ENCODE assay signal across 15 cellular contexts in the genomic region with DNA sequence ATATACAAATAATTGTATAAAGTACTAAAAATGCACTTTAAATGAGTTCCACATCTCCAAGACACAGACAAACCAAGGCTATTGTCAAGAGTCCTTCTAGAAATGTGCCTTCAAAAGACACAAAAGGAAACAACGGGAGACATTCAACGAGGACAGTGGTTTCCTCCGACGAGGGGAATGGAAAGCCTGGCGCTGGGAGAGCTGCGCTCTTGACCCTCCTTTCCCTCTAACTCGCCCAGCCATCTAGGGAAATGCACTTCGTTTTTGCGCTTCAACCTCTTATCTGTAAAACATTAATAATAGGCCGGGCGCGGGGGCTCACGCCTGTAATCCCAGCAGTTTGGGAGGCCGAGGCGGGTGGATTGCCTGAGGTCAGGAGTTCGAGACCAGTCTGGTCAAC. TPM values are rescaled to one million over a fixed set of nuclear protein-coding genes. Genes with fewer than 3 reads are reported as not detected.
"Had no signal": no experiment of that assay in that cellular context is flagged by ENCODE, and none has a peak within 500 bp of the region (broad histone marks: within the 10 kb centered on the region; RNA-seq: fewer than 3 reads in every experiment).

No MANE protein-coding gene starts in this region.

- DNase-seq: activated B cell treated with CpG ODN at 0.5 μM for 24 hours; activated CD4-positive, alpha-beta T cell treated with anti-CD3 and anti-CD28 coated beads, Interleukin-2, amount 10 ng/mL, durations not matched to agents 7 days and 5 days; activated CD8-positive, alpha-beta memory T cell treated with anti-CD3 and anti-CD28 coated beads for 24 hours; activated naive CD4-positive, alpha-beta T cell treated with Interleukin-2 at 50 U/mL for 16 hours; activated naive CD8-positive, alpha-beta T cell treated with anti-CD3 and anti-CD28 coated beads, Interleukin-2, amount 50 U/mL, for 24 hours; esophagus squamous epithelium; foreskin keratinocyte; heart right ventricle; mucosa of descending colon; small intestine; T-helper 17 cell; tibial artery had no signal

- ATAC-seq: activated naive CD8-positive, alpha-beta T cell treated with anti-CD3 and anti-CD28 coated beads, Interleukin-2, amount 50 U/mL, for 24 hours; foreskin keratinocyte; heart right ventricle; mucosa of descending colon; T-helper 17 cell had no signal

- H3K27me3 ChIP-seq: ascending aorta, esophagus squamous epithelium, foreskin keratinocyte, tibial artery had no signal

- H3K27ac Mint-ChIP-seq: activated B cell treated with CpG ODN at 0.5 μM for 24 hours; activated CD4-positive, alpha-beta T cell treated with anti-CD3 and anti-CD28 coated beads, Interleukin-2, amount 10 ng/mL, durations not matched to agents 7 days and 5 days; activated naive CD8-positive, alpha-beta T cell treated with anti-CD3 and anti-CD28 coated beads, Interleukin-2, amount 50 U/mL, for 24 hours; T-helper 17 cell had no signal

- H3K27me3 Mint-ChIP-seq: activated B cell treated with CpG ODN at 0.5 μM for 24 hours, T-helper 17 cell had no signal

- H3K4me1 Mint-ChIP-seq: activated B cell treated with CpG ODN at 0.5 μM for 24 hours; activated CD4-positive, alpha-beta T cell treated with anti-CD3 and anti-CD28 coated beads, Interleukin-2, amount 10 ng/mL, durations not matched to agents 7 days and 5 days; activated naive CD8-positive, alpha-beta T cell treated with anti-CD3 and anti-CD28 coated beads, Interleukin-2, amount 50 U/mL, for 24 hours; T-helper 17 cell had no signal

- H3K4me3 ChIP-seq: ascending aorta, cardiac muscle cell, esophagus squamous epithelium, heart right ventricle, mucosa of descending colon, tibial artery had no signal

- H3K4me1 ChIP-seq: esophagus squamous epithelium, foreskin keratinocyte, heart right ventricle had no signal

- H3K9me3 ChIP-seq: ascending aorta, esophagus squamous epithelium, mucosa of descending colon, tibial artery had no signal

- H3K4me3 Mint-ChIP-seq: activated B cell treated with CpG ODN at 0.5 μM for 24 hours; activated CD4-positive, alpha-beta T cell treated with anti-CD3 and anti-CD28 coated beads, Interleukin-2, amount 10 ng/mL, durations not matched to agents 7 days and 5 days; activated naive CD8-positive, alpha-beta T cell treated with anti-CD3 and anti-CD28 coated beads, Interleukin-2, amount 50 U/mL, for 24 hours; T-helper 17 cell had no signal

- H3K36me3 ChIP-seq: ascending aorta, cardiac muscle cell, esophagus squamous epithelium, heart right ventricle, tibial artery had no signal

RNA-seq across cellular contexts. Expression of gene ZFP42, which starts 37.0 kb away (rescaled TPM):
- total RNA-seq: activated B cell treated with CpG ODN at 0.5 μM for 24 hours; activated CD4-positive, alpha-beta T cell treated with anti-CD3 and anti-CD28 coated beads, Interleukin-2, amount 10 ng/mL, durations not matched to agents 7 days and 5 days; ascending aorta; esophagus squamous epithelium; lung microvascular endothelial cell; mucosa of descending colon; T-helper 17 cell had no signal
